21 cellular contexts compared by ENCODE assay signal in the genomic region with DNA sequence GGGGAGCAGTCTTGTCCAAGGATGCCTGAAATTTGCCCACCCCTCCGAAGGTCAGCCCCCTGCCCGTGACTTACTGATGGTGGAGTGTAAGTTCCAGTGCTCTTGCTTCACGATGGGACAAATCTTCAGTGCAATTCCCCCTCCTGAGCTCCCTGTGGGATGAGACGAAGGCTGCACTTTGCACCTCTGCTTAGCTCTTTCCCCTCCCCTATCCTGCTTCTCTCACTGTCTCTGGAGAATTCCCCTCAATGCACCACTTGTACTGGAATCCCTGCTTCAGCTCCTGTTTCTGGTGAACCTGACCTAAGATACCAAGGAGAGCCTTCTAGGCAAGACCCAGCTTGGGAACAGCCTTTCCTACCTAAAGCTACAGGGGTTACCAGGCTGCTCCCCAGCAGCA.
DNase-seq lines count a peak whose midpoint lies in the region; ATAC-seq, FAIRE-seq and TF ChIP-seq lines count a peak whose summit lies in the region.
"Had no signal": no experiment of that assay in that cellular context is flagged by ENCODE, and none has a peak within 500 bp of the region (broad histone marks: within the 10 kb centered on the region; RNA-seq: fewer than 3 reads in every experiment).

No MANE protein-coding gene starts in this region.

- no peak for FAIRE-seq in H1 (lab: Jason Lieb, UNC)
- FAIRE-seq: GM19239 had no signal

- H2BK20ac ChIP-seq in H1 (ENCODE audit: low read length): no peak overlapping the region; the same call in 1 of the 2 replicates

- no peak overlapping the region for H3K4me2 ChIP-seq in H1 (ENCODE audit: insufficient read depth in 1 of 2, low read depth in 2 of 2, low read length in 2 of 2)
- H3K4me2 ChIP-seq in neuronal stem cell (ENCODE audit: insufficient read depth, low read length, poor library complexity, severe bottlenecking): no peak overlapping the region

- H3K9me3 ChIP-seq in H1 (ENCODE audit: insufficient read depth in 2 of 2, low read depth in 1 of 2, low read length in 1 of 2): peaks cover 7 to 11% of the 10 kb centered on the region in 2 experiments
- H3K9me3 ChIP-seq in neuronal stem cell (replicated peaks in 1 of 2; ENCODE audit: control insufficient read depth in 2 of 2, insufficient read depth in 1 of 2, low read depth in 1 of 2, low read length in 2 of 2): peaks cover 6 to 14% of the 10 kb centered on the region in 2 donors
- H3K9me3 ChIP-seq in thyroid gland: no peaks in the 10 kb centered on the region

- peaks cover 1% of the 10 kb centered on the region; the same call in 1 of the 2 replicates for H3K23me2 ChIP-seq in H1 (ENCODE audit: low read depth, low read length)

- H4K8ac ChIP-seq in H1 (ENCODE audit: extremely low read depth, insufficient read depth, low read length) (no peak overlapping the region), neuronal stem cell (ENCODE audit: low read depth, low read length) (no peak overlapping the region)

- POLR2A ChIA-PET in H1 (lab: Charles Lee; ENCODE audit: partially characterized antibody): interaction anchor here (1.0 kb wide), 1 partner anchor 12 kb away, joined by 3 read pairs; no protein-coding TSS in a partner anchor

- H3K18ac ChIP-seq in H1 (ENCODE audit: extremely low read depth, low read length): no peak overlapping the region
- H3K18ac ChIP-seq in neuronal stem cell (ENCODE audit: low read length): no peak overlapping the region

- H2BK12ac ChIP-seq in H1 (ENCODE audit: low read depth, low read length) (no peak overlapping the region), neuronal stem cell (ENCODE audit: low read length) (no peak overlapping the region)

- no peak overlapping the region for H3K9ac ChIP-seq in H1 (replicated peaks in 1 of 4; ENCODE audit: extremely low read depth in 1 of 4, low read depth in 3 of 4, low read length in 3 of 4)
- no peak overlapping the region for H3K9ac ChIP-seq in neuronal stem cell (ENCODE audit: low read depth, low read length, poor library complexity)

- H2BK5ac ChIP-seq in H1 (ENCODE audit: low read depth, low read length) (no peak overlapping the region), neuronal stem cell (ENCODE audit: low read length) (no peak overlapping the region)

- H3K23ac ChIP-seq in H1 (ENCODE audit: insufficient read length) (no peak overlapping the region), neuronal stem cell (ENCODE audit: low read depth, low read length, poor library complexity) (no peak overlapping the region)

- H2BK120ac ChIP-seq in H1 (replicated peaks; ENCODE audit: low read depth, low read length) (no peak overlapping the region), neuronal stem cell (ENCODE audit: low read depth, low read length) (no peak overlapping the region)

- H2AFZ ChIP-seq in H1 (ENCODE audit: low read length) (no peak overlapping the region), neuronal stem cell (ENCODE audit: low read length) (no peak overlapping the region)

- in situ Hi-C loops in SK-MEL-5 (cut with HindIII; ENCODE audit: low pct_unique_long_range_greater_than_20kb, low sequenced_read_pairs): no loop called here

- H3K4me1 ChIP-seq in H1 (replicated peaks in 1 of 4; ENCODE audit: control insufficient read depth in 3 of 4, insufficient read depth in 4 of 4, low read length in 3 of 4) (peaks cover 0 to 8% (median 5%) of the 10 kb centered on the region in 4 experiments; a peak in 6 of 7 replicates), neuronal stem cell (ENCODE audit: control insufficient read depth in 2 of 2, insufficient read depth in 1 of 2, low read depth in 1 of 2, low read length in 2 of 2) (peaks cover 0 to 5% of the 10 kb centered on the region in 2 donors), thyroid gland (peaks cover 32 to 59% of the 10 kb centered on the region in 2 donors)

- no peak for TF ChIP-seq RAD21 in H1 (IDR thresholded peaks at IDR 0.05 in 1 of 2, conservative IDR thresholded peaks at IDR 0.05 in 1 of 2; ENCODE audit: low read depth in 2 of 2, low read length in 2 of 2)

- 0 out of 2 replicates have a peak overlapping the region, but pooled peaks have one; percentile 14 for H2BK15ac ChIP-seq in H1 (ENCODE audit: low read length)
- H2BK15ac ChIP-seq in neuronal stem cell (ENCODE audit: low read length): no peak overlapping the region

- no peak overlapping the region for H4K5ac ChIP-seq in H1 (ENCODE audit: insufficient read length, low read depth, low read length)

- H3K14ac ChIP-seq in H1 (ENCODE audit: insufficient read length) (no peak overlapping the region), neuronal stem cell (ENCODE audit: low read length) (no peak overlapping the region)

- H4K91ac ChIP-seq in H1 (replicated peaks; ENCODE audit: insufficient read length, low read length): no peak overlapping the region
- peak overlapping the region; percentile 40 for H4K91ac ChIP-seq in neuronal stem cell (ENCODE audit: low read depth, low read length, poor library complexity)

- H3K4me3 ChIP-seq in H1 (ENCODE audit: extremely low read depth in 1 of 4, insufficient read depth in 2 of 4, low read depth in 3 of 4, low read length in 4 of 4) (no peak overlapping the region), neuronal stem cell (ENCODE audit: low read length in 2 of 2) (no peak overlapping the region), thyroid gland (replicated peaks in 1 of 3) (no peak overlapping the region)

- no peak for ATAC-seq in GM18511 (IDR thresholded peaks at IDR 0.05; ENCODE audit: unreplicated experiment)

- no peaks in the 10 kb centered on the region for H4K20me1 ChIP-seq in H1 (replicated peaks in 1 of 2; ENCODE audit: control insufficient read depth in 1 of 2, insufficient read depth in 2 of 2, low read length in 2 of 2)

- CTCF ChIA-PET in H1 (lab: Charles Lee; ENCODE audit: partially characterized antibody): interaction anchor here (0.9 to 2.3 kb wide), 7 partner anchors 9 to 249 kb away, joined by 3 to 9 read pairs (median 4); no protein-coding TSS in a partner anchor

- TF ChIP-seq POLR2A in H1 (IDR thresholded peaks at IDR 0.05; ENCODE audit: control extremely low read depth in 1 of 2, low read depth in 2 of 2, low read length in 2 of 2) (no peak), thyroid gland (IDR thresholded peaks at IDR 0.05) (no peak)

- H3K36me3 ChIP-seq in H1 (ENCODE audit: control insufficient read depth in 2 of 4, insufficient read depth in 4 of 4, low read length in 3 of 4): 0 out of 8 replicates have a peak, but pooled peaks cover 0 to 2% (median 0%) of the 10 kb centered on the region in 4 experiments
- H3K36me3 ChIP-seq in neuronal stem cell (replicated peaks in 1 of 2; ENCODE audit: control insufficient read depth in 2 of 2, insufficient read depth in 2 of 2, low read length in 2 of 2): no peaks in the 10 kb centered on the region
- no peaks in the 10 kb centered on the region for H3K36me3 ChIP-seq in thyroid gland

- DNase-seq in SK-MEL-5 (ENCODE audit: low read depth, low spot score) (peak; percentile 17), H1 (ENCODE audit: low read depth in 1 of 2, low spot score in 2 of 2) (no peak), neuronal stem cell (ENCODE audit: low spot score) (no peak), thyroid gland (no peak), substantia nigra (lab: John Stamatoyannopoulos, UW) (no peak), NCI-H526 (lab: John Stamatoyannopoulos, UW) (no peak)
- DNase-seq: AML-193, DMS 273 treated with DMSO at 0.1 percent for 48 hours, DND-41, GOT3, KG1, NCI-H1105 treated with DMSO at 0.1 percent for 48 hours, NCI-H1694, NCI-H2081 treated with DMSO at 0.1 percent for 48 hours, NCI-H510A treated with DMSO at 0.1 percent for 48 hours, NCI-H82, OCI-M1, SHP77 had no signal

- H2AK5ac ChIP-seq in H1 (ENCODE audit: low read depth, low read length): no peak overlapping the region
- H2AK5ac ChIP-seq in neuronal stem cell (ENCODE audit: low read depth, low read length): no peak overlapping the region

- TF ChIP-seq EP300 in H1 (IDR thresholded peaks at IDR 0.05; ENCODE audit: borderline replicate concordance in 1 of 2, low read depth in 2 of 2, low read length in 2 of 2): no peak

- H3K27me3 ChIP-seq in H1 (replicated peaks in 1 of 4; ENCODE audit: control insufficient read depth in 3 of 4, extremely low read depth in 1 of 4, insufficient read depth in 3 of 4, low read length in 3 of 4) (no peaks in the 10 kb centered on the region; a peak in 2 of 7 replicates), neuronal stem cell (ENCODE audit: control insufficient read depth in 3 of 3, insufficient read depth in 3 of 3, low read depth in 1 of 3, low read length in 3 of 3) (peaks cover 0 to 22% (median 0%) of the 10 kb centered on the region in 3 experiments), thyroid gland (no peaks in the 10 kb centered on the region)

- H3K79me1 ChIP-seq in H1 (ENCODE audit: low read depth, low read length) (no peaks in the 10 kb centered on the region; the same call in 1 of the 2 replicates), neuronal stem cell (ENCODE audit: low read depth, low read length) (no peaks in the 10 kb centered on the region)

- no peaks in the 10 kb centered on the region for H3K79me2 ChIP-seq in H1 (ENCODE audit: control insufficient read depth in 1 of 2, insufficient read depth in 2 of 2, low read length in 2 of 2)

- intact Hi-C loops in thyroid gland (cut with DNase I): no loop called here

- no peak overlapping the region for H3K56ac ChIP-seq in H1 (replicated peaks; ENCODE audit: insufficient read length, low read depth, low read length)

- 93% methylated on average over 4 of the region's 4 CpGs; no CpG with 5 or more reads in 1 of the 2 experiments for WGBS in H1 (ENCODE audit: extremely low coverage in 1 of 2, insufficient coverage in 1 of 2, insufficient read length in 1 of 2, insufficient replicate concordance in 2 of 2, low coverage in 1 of 2, low lambda C conversion rate in 2 of 2, missing lambda C conversion rate in 1 of 2), 2 experiments
- no CpG with 5 or more reads among the region's 4 CpGs for WGBS in neuronal stem cell (ENCODE audit: extremely low coverage in 2 of 2, insufficient read length in 2 of 2, insufficient replicate concordance in 1 of 2), 2 donors
- 92 to 93% methylated on average over 4 of the region's 4 CpGs for WGBS in thyroid gland, 2 donors

- H3K4ac ChIP-seq in H1 (replicated peaks; ENCODE audit: insufficient read length, low read depth, low read length): no peak overlapping the region
- no peak overlapping the region for H3K4ac ChIP-seq in neuronal stem cell (ENCODE audit: low read length)

- H3K27ac ChIP-seq in H1 (ENCODE audit: low read depth, low read length) (no peak overlapping the region), neuronal stem cell (replicated peaks; ENCODE audit: low read length) (no peak overlapping the region), thyroid gland (peak overlapping the region; percentile 65 to 82 (median 76)), substantia nigra (ENCODE audit: low read depth, low read length, poor library complexity, severe bottlenecking) (no peak overlapping the region)
- H3K27ac ChIP-seq: C4-2B had no signal

- TF ChIP-seq CTCF in H1 (IDR thresholded peaks at IDR 0.05; ENCODE audit: control extremely low read depth in 1 of 3, insufficient read depth in 1 of 3, low read depth in 1 of 3, low read length in 3 of 3) (no peak), thyroid gland (IDR thresholded peaks at IDR 0.05) (no peak)

TF ChIP-seq in H1, 55 proteins besides CTCF, POLR2A, EP300 and RAD21 (continues in another document):
- TF ChIP-seq SIX5 (IDR thresholded peaks at IDR 0.05; ENCODE audit: low read depth, low read length) (no peak), KDM5A (IDR thresholded peaks at IDR 0.05; ENCODE audit: low read length) (no peak), RFX5 (IDR thresholded peaks at IDR 0.05; ENCODE audit: borderline replicate concordance, low read depth, low read length) (no peak)

Comparison
In these comparisons a context has a peak if more than half of its experiments do, and no peak if none do; other contexts are left out.
1. H3K27ac ChIP-seq: peak in thyroid gland (3 of 3); none in H1 (single experiment), neuronal stem cell (single experiment) and substantia nigra (single experiment).